ENCODE assay signal across 11 cellular contexts in the genomic region with DNA sequence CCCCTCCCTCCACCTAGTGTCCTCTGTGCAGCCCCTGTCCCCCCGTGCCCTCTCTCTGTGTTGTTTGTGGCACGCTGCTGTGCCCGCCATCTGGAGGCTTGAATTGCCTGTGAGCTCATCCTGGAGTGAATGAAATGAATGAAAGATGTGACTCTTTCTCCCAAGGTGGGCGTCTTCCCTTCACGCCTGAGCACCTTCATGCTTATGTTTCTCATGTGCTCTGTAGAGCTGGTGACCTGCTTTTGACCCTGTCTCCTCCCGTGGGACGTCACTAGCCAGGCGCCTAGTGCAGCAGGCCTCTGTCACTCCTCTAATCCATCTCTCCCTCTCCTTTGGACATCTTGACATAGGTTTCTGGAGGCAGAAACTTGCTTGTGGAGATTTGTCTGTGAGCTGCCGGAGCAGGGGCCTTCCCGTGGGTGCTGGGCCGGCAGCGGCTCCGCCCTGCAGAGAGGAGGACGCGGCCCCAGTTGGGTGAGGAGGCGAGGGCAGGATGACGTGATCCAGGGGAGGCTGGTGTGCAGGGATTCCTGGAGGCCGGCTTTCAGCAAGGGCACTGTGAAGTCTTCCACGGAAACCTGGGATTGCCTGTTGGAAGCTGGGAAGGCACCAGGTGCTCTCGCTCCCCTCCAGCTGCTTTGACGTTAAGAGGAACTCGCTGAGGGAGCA. TPM values are rescaled to one million over a fixed set of nuclear protein-coding genes. Genes with fewer than 3 reads are reported as not detected.
A peak's percentile ranks its signal among the peaks of the same experiment; 100 is the strongest.
DNase-seq lines count a peak whose midpoint lies in the region; ATAC-seq and TF ChIP-seq lines count a peak whose summit lies in the region.
"Had no signal": no experiment of that assay in that cellular context is flagged by ENCODE, and none has a peak within 500 bp of the region (broad histone marks: within the 10 kb centered on the region; RNA-seq: fewer than 3 reads in every experiment).

No MANE protein-coding gene starts in this region.

- peak; percentile 47 for ATAC-seq in HG03196 (IDR thresholded peaks at IDR 0.05; ENCODE audit: unreplicated experiment)
- ATAC-seq in sciatic nerve, result peak; percentile 21
- ATAC-seq in GM18519 (IDR thresholded peaks at IDR 0.05; ENCODE audit: low FRiP score, unreplicated experiment), result no peak
- ATAC-seq: foreskin keratinocyte had no signal

- DNase-seq in T-helper 2 cell treated with Interferon-gamma antibody and Interleukin-4, amounts not matched to agents 5 μg/mL and 100 μg/mL, for 36 hours (ENCODE audit: low spot score), result no peak
- DNase-seq in T-helper 2 cell, result no peak
- peak; percentile 20 for DNase-seq in astrocyte of the spinal cord (ENCODE audit: low read depth, low spot score)
- DNase-seq in sciatic nerve (ENCODE audit: low spot score), result no peak
- DNase-seq in inferior parietal cortex (ENCODE audit: extremely low spot score), result no peak
- DNase-seq in 8988T, result no peak
- DNase-seq: foreskin keratinocyte had no signal

- H3K27ac Mint-ChIP-seq in T-helper 2 cell treated with Interferon-gamma antibody and Interleukin-4, amounts not matched to agents 5 μg/mL and 100 μg/mL, for 36 hours, result peak overlapping the region; percentile 83

- H3K27me3 Mint-ChIP-seq in T-helper 2 cell treated with Interferon-gamma antibody and Interleukin-4, amounts not matched to agents 5 μg/mL and 100 μg/mL, for 36 hours (ENCODE audit: low read depth), result no peaks in the 10 kb centered on the region

- H3K36me3 Mint-ChIP-seq in T-helper 2 cell treated with Interferon-gamma antibody and Interleukin-4, amounts not matched to agents 5 μg/mL and 100 μg/mL, for 36 hours (ENCODE audit: low read depth), result peaks cover 11% of the 10 kb centered on the region

- H3K4me3 ChIP-seq in astrocyte of the spinal cord (ENCODE audit: low read depth, low read length), result no peak overlapping the region

- H3K4me3 Mint-ChIP-seq in T-helper 2 cell treated with Interferon-gamma antibody and Interleukin-4, amounts not matched to agents 5 μg/mL and 100 μg/mL, for 36 hours, result no peak overlapping the region

- no peaks in the 10 kb centered on the region for H3K9me3 Mint-ChIP-seq in T-helper 2 cell treated with Interferon-gamma antibody and Interleukin-4, amounts not matched to agents 5 μg/mL and 100 μg/mL, for 36 hours

- in situ Hi-C loops in astrocyte of the spinal cord (cut with HindIII; ENCODE audit: low sequenced_read_pairs), result no loop called here

- H3K4me1 Mint-ChIP-seq in T-helper 2 cell treated with Interferon-gamma antibody and Interleukin-4, amounts not matched to agents 5 μg/mL and 100 μg/mL, for 36 hours (ENCODE audit: low read depth), result peaks cover 5% of the 10 kb centered on the region

- TF ChIP-seq CTCF in astrocyte of the spinal cord (IDR thresholded peaks at IDR 0.05; ENCODE audit: low read depth, low read length), result no peak

- intact Hi-C loops in sciatic nerve (cut with DNase I), result no loop called here

RNA-seq across cellular contexts. Expression of gene MUC6, which starts 40.6 kb away (rescaled TPM):
- not detected for total RNA-seq in sciatic nerve
- total RNA-seq: foreskin keratinocyte; skeletal muscle tissue; T-helper 1 cell treated with Interleukin-12 subunit alpha and Interleukin-12 subunit beta and Interleukin-4 antibody, amounts not matched to agents 30 ng/mL and 1 ng/mL, for 36 hours had no signal
